ENCODE assay signal across 9 cellular contexts in genomic region chr12:119176267-119177055, GRCh38. TPM values are rescaled to one million over a fixed set of nuclear protein-coding genes. Genes with fewer than 3 reads are reported as not detected.
A peak's percentile ranks its signal among the peaks of the same experiment; 100 is the strongest.
DNase-seq lines count a peak whose midpoint lies in the region; ATAC-seq lines count a peak whose summit lies in the region.
"Had no signal": no experiment of that assay in that cellular context is flagged by ENCODE, and none has a peak within 500 bp of the region (broad histone marks: within the 10 kb centered on the region; RNA-seq: fewer than 3 reads in every experiment).

No MANE protein-coding gene starts in this region.

- no peak overlapping the region for H3K4me3 Mint-ChIP-seq in activated CD4-positive, alpha-beta memory T cell treated with anti-CD3 and anti-CD28 coated beads for 36 hours
- H3K4me3 Mint-ChIP-seq in activated CD4-positive, alpha-beta memory T cell treated with anti-CD3 and anti-CD28 coated beads, Interleukin-2, amount 10 ng/mL, durations not matched to agents 7 days and 5 days, result no peak overlapping the region
- no peak overlapping the region for H3K4me3 Mint-ChIP-seq in activated naive CD8-positive, alpha-beta T cell treated with anti-CD3 and anti-CD28 coated beads, Interleukin-2, amount 50 U/mL, for 24 hours
- H3K4me3 Mint-ChIP-seq in activated CD4-positive, alpha-beta T cell treated with anti-CD3 and anti-CD28 coated beads, Interleukin-2, amount 10 ng/mL, durations not matched to agents 24 days and 14 days, result no peak overlapping the region
- H3K4me3 Mint-ChIP-seq: activated B cell treated with CpG ODN at 0.5 μM for 24 hours had no signal

- POLR2A ChIA-PET in activated CD4-positive, alpha-beta memory T cell treated with anti-CD3 and anti-CD28 coated beads for 36 hours (lab: Charles Lee), result no interaction called here
- POLR2A ChIA-PET in activated CD4-positive, alpha-beta memory T cell treated with anti-CD3 and anti-CD28 coated beads, Interleukin-2, amount 10 ng/mL, durations not matched to agents 7 days and 5 days (lab: Charles Lee), result no interaction called here

- no peaks in the 10 kb centered on the region for H3K9me3 Mint-ChIP-seq in activated CD4-positive, alpha-beta memory T cell treated with anti-CD3 and anti-CD28 coated beads for 36 hours
- H3K9me3 Mint-ChIP-seq in activated CD4-positive, alpha-beta memory T cell treated with anti-CD3 and anti-CD28 coated beads, Interleukin-2, amount 10 ng/mL, durations not matched to agents 7 days and 5 days, result no peaks in the 10 kb centered on the region
- H3K9me3 Mint-ChIP-seq in activated naive CD8-positive, alpha-beta T cell treated with anti-CD3 and anti-CD28 coated beads, Interleukin-2, amount 50 U/mL, for 24 hours, result no peaks in the 10 kb centered on the region
- H3K9me3 Mint-ChIP-seq in activated CD4-positive, alpha-beta T cell treated with anti-CD3 and anti-CD28 coated beads, Interleukin-2, amount 10 ng/mL, durations not matched to agents 24 days and 14 days, result no peaks in the 10 kb centered on the region
- H3K9me3 Mint-ChIP-seq: activated B cell treated with CpG ODN at 0.5 μM for 24 hours had no signal

- peak; percentile 24 for ATAC-seq in activated naive CD8-positive, alpha-beta T cell treated with anti-CD3 and anti-CD28 coated beads, Interleukin-2, amount 50 U/mL, for 24 hours
- ATAC-seq in left ventricle myocardium superior (peak; percentile 62), sciatic nerve (peak; percentile 86), GM18909 (IDR thresholded peaks at IDR 0.05; ENCODE audit: poor library complexity, unreplicated experiment) (no peak)

- H3K27me3 Mint-ChIP-seq in activated CD4-positive, alpha-beta memory T cell treated with anti-CD3 and anti-CD28 coated beads for 36 hours, result peaks cover 9% of the 10 kb centered on the region
- H3K27me3 Mint-ChIP-seq in activated CD4-positive, alpha-beta memory T cell treated with anti-CD3 and anti-CD28 coated beads, Interleukin-2, amount 10 ng/mL, durations not matched to agents 7 days and 5 days, result no peaks in the 10 kb centered on the region
- H3K27me3 Mint-ChIP-seq in activated naive CD8-positive, alpha-beta T cell treated with anti-CD3 and anti-CD28 coated beads, Interleukin-2, amount 50 U/mL, for 24 hours, result peaks cover 7% of the 10 kb centered on the region
- H3K27me3 Mint-ChIP-seq in activated CD4-positive, alpha-beta T cell treated with anti-CD3 and anti-CD28 coated beads, Interleukin-2, amount 10 ng/mL, durations not matched to agents 24 days and 14 days, result no peaks in the 10 kb centered on the region

- intact Hi-C loops in activated CD4-positive, alpha-beta memory T cell treated with anti-CD3 and anti-CD28 coated beads for 36 hours (cut with micrococcal nuclease), result no loop called here
- intact Hi-C loops in left ventricle myocardium superior (cut with micrococcal nuclease) (no loop called here), sciatic nerve (cut with DNase I) (no loop called here)
- intact Hi-C loops in activated CD4-positive, alpha-beta T cell treated with anti-CD3 and anti-CD28 coated beads, Interleukin-2, amount 10 ng/mL, durations not matched to agents 24 days and 14 days (cut with micrococcal nuclease), result no loop called here

- CTCF ChIA-PET in activated CD4-positive, alpha-beta memory T cell treated with anti-CD3 and anti-CD28 coated beads for 36 hours (lab: Charles Lee), result no interaction called here
- CTCF ChIA-PET in activated CD4-positive, alpha-beta memory T cell treated with anti-CD3 and anti-CD28 coated beads, Interleukin-2, amount 10 ng/mL, durations not matched to agents 7 days and 5 days (lab: Charles Lee), result no interaction called here

- no peaks in the 10 kb centered on the region for H3K36me3 Mint-ChIP-seq in activated CD4-positive, alpha-beta memory T cell treated with anti-CD3 and anti-CD28 coated beads for 36 hours
- no peaks in the 10 kb centered on the region for H3K36me3 Mint-ChIP-seq in activated CD4-positive, alpha-beta memory T cell treated with anti-CD3 and anti-CD28 coated beads, Interleukin-2, amount 10 ng/mL, durations not matched to agents 7 days and 5 days (ENCODE audit: low read depth)
- H3K36me3 Mint-ChIP-seq in activated naive CD8-positive, alpha-beta T cell treated with anti-CD3 and anti-CD28 coated beads, Interleukin-2, amount 50 U/mL, for 24 hours (ENCODE audit: low read depth), result no peaks in the 10 kb centered on the region
- no peaks in the 10 kb centered on the region for H3K36me3 Mint-ChIP-seq in activated CD4-positive, alpha-beta T cell treated with anti-CD3 and anti-CD28 coated beads, Interleukin-2, amount 10 ng/mL, durations not matched to agents 24 days and 14 days (ENCODE audit: low read depth)

- no peaks in the 10 kb centered on the region for H3K4me1 Mint-ChIP-seq in activated CD4-positive, alpha-beta memory T cell treated with anti-CD3 and anti-CD28 coated beads for 36 hours (ENCODE audit: low read depth)
- no peaks in the 10 kb centered on the region for H3K4me1 Mint-ChIP-seq in activated CD4-positive, alpha-beta memory T cell treated with anti-CD3 and anti-CD28 coated beads, Interleukin-2, amount 10 ng/mL, durations not matched to agents 7 days and 5 days
- no peaks in the 10 kb centered on the region for H3K4me1 Mint-ChIP-seq in activated naive CD8-positive, alpha-beta T cell treated with anti-CD3 and anti-CD28 coated beads, Interleukin-2, amount 50 U/mL, for 24 hours
- H3K4me1 Mint-ChIP-seq in activated CD4-positive, alpha-beta T cell treated with anti-CD3 and anti-CD28 coated beads, Interleukin-2, amount 10 ng/mL, durations not matched to agents 24 days and 14 days, result no peaks in the 10 kb centered on the region
- H3K4me1 Mint-ChIP-seq: activated B cell treated with CpG ODN at 0.5 μM for 24 hours had no signal

- DNase-seq in activated CD4-positive, alpha-beta memory T cell treated with anti-CD3 and anti-CD28 coated beads for 36 hours, result peak; percentile 10
- DNase-seq in activated CD4-positive, alpha-beta memory T cell treated with anti-CD3 and anti-CD28 coated beads, Interleukin-2, amount 10 ng/mL, durations not matched to agents 7 days and 5 days, result no peak
- no peak for DNase-seq in activated naive CD8-positive, alpha-beta T cell treated with anti-CD3 and anti-CD28 coated beads, Interleukin-2, amount 50 U/mL, for 24 hours
- DNase-seq in left ventricle myocardium superior (peak; percentile 94), sciatic nerve (ENCODE audit: low spot score) (peak; percentile 88)
- no peak for DNase-seq in stimulated activated naive CD4-positive, alpha-beta T cell treated with Interleukin-2 at 50 U/mL for 16 hours (lab: John Stamatoyannopoulos, UW)
- no peak for DNase-seq in activated CD4-positive, alpha-beta T cell treated with anti-CD3 and anti-CD28 coated beads, Interleukin-2, amount 10 ng/mL, durations not matched to agents 24 days and 14 days
- DNase-seq: activated B cell treated with CpG ODN at 0.5 μM for 24 hours had no signal

- H3K27ac Mint-ChIP-seq in activated CD4-positive, alpha-beta memory T cell treated with anti-CD3 and anti-CD28 coated beads for 36 hours, result no peak overlapping the region
- H3K27ac Mint-ChIP-seq in activated CD4-positive, alpha-beta memory T cell treated with anti-CD3 and anti-CD28 coated beads, Interleukin-2, amount 10 ng/mL, durations not matched to agents 7 days and 5 days, result no peak overlapping the region
- no peak overlapping the region for H3K27ac Mint-ChIP-seq in activated naive CD8-positive, alpha-beta T cell treated with anti-CD3 and anti-CD28 coated beads, Interleukin-2, amount 50 U/mL, for 24 hours
- no peak overlapping the region for H3K27ac Mint-ChIP-seq in activated CD4-positive, alpha-beta T cell treated with anti-CD3 and anti-CD28 coated beads, Interleukin-2, amount 10 ng/mL, durations not matched to agents 24 days and 14 days
- H3K27ac Mint-ChIP-seq: activated B cell treated with CpG ODN at 0.5 μM for 24 hours had no signal

RNA-seq across cellular contexts. Expression of gene HSPB8, which starts 2.3 kb away (rescaled TPM):
- not detected for total RNA-seq in activated CD4-positive, alpha-beta memory T cell treated with anti-CD3 and anti-CD28 coated beads for 36 hours
- total RNA-seq in activated CD4-positive, alpha-beta memory T cell treated with anti-CD3 and anti-CD28 coated beads, Interleukin-2, amount 10 ng/mL, durations not matched to agents 7 days and 5 days, result not detected
- total RNA-seq in left ventricle myocardium superior (504 TPM), sciatic nerve (12.5 TPM)
- not detected in 2 replicates for total RNA-seq in activated CD4-positive, alpha-beta T cell treated with anti-CD3 and anti-CD28 coated beads, Interleukin-2, amount 10 ng/mL, durations not matched to agents 24 days and 14 days
- total RNA-seq: activated B cell treated with CpG ODN at 0.5 μM for 24 hours had no signal

Comparison
In these comparisons a context has a peak if more than half of its experiments do, and no peak if none do; other contexts are left out.
1. DNase-seq: peak in activated CD4-positive, alpha-beta memory T cell treated with anti-CD3 and anti-CD28 coated beads for 36 hours (single experiment), left ventricle myocardium superior (single experiment) and sciatic nerve (single experiment); none in activated CD4-positive, alpha-beta memory T cell treated with anti-CD3 and anti-CD28 coated beads, Interleukin-2, amount 10 ng/mL, durations not matched to agents 7 days and 5 days (single experiment), activated naive CD8-positive, alpha-beta T cell treated with anti-CD3 and anti-CD28 coated beads, Interleukin-2, amount 50 U/mL, for 24 hours (single experiment), stimulated activated naive CD4-positive, alpha-beta T cell treated with Interleukin-2 at 50 U/mL for 16 hours (single experiment) and activated CD4-positive, alpha-beta T cell treated with anti-CD3 and anti-CD28 coated beads, Interleukin-2, amount 10 ng/mL, durations not matched to agents 24 days and 14 days (single experiment).
2. RNA of gene HSPB8, which starts 2.3 kb away (total RNA-seq): 504 TPM in left ventricle myocardium superior (single experiment); 12.5 TPM in sciatic nerve (single experiment), not detected in activated CD4-positive, alpha-beta memory T cell treated with anti-CD3 and anti-CD28 coated beads for 36 hours, not detected in activated CD4-positive, alpha-beta memory T cell treated with anti-CD3 and anti-CD28 coated beads, Interleukin-2, amount 10 ng/mL, durations not matched to agents 7 days and 5 days and not detected in activated CD4-positive, alpha-beta T cell treated with anti-CD3 and anti-CD28 coated beads, Interleukin-2, amount 10 ng/mL, durations not matched to agents 24 days and 14 days; every median in the first group is over 10 times any median in the second.